16 cellular contexts compared by ENCODE assay signal in genomic region chr6:106735828-106736227, GRCh38.
"Had no signal": no experiment of that assay in that cellular context is flagged by ENCODE, and none has a peak within 500 bp of the region (broad histone marks: within the 10 kb centered on the region; RNA-seq: fewer than 3 reads in every experiment).

No MANE protein-coding gene starts in this region.

- H3K9me3 ChIP-seq: gastrocnemius medialis had no signal

- H3K36me3 ChIP-seq: brain microvascular endothelial cell, gastrocnemius medialis, left lung had no signal

- H3K4me3 ChIP-seq: gastrocnemius medialis, left lung had no signal

- H3K27ac Mint-ChIP-seq: activated CD4-positive, alpha-beta T cell treated with anti-CD3 and anti-CD28 coated beads, Interleukin-2, amount 10 ng/mL, durations not matched to agents 24 days and 14 days; activated CD8-positive, alpha-beta T cell treated with anti-CD3 and anti-CD28 coated beads for 36 hours; activated naive CD4-positive, alpha-beta T cell treated with anti-CD3 and anti-CD28 coated beads, Interleukin-2, amount 10 ng/mL, durations not matched to agents 7 days and 5 days; activated T-cell treated with anti-CD3 and anti-CD28 coated beads, Interleukin-2, amount 50 U/mL, for 24 hours; activated T-helper 2 cell treated with anti-CD3 and anti-CD28 coated beads, Interferon-gamma antibody, Interleukin-2, Interleukin-4, amounts not matched to agents 10 μg/mL and 5 μg/mL and 100 μg/mL, durations not matched to agents 14 hours and 24 hours and 36 hours had no signal

- H3K27ac ChIP-seq: brain microvascular endothelial cell, gastrocnemius medialis, left lung had no signal

- H3K9me3 Mint-ChIP-seq: activated CD4-positive, alpha-beta T cell treated with anti-CD3 and anti-CD28 coated beads, Interleukin-2, amount 10 ng/mL, durations not matched to agents 24 days and 14 days; activated naive CD4-positive, alpha-beta T cell treated with anti-CD3 and anti-CD28 coated beads, Interleukin-2, amount 10 ng/mL, durations not matched to agents 7 days and 5 days; activated T-cell treated with anti-CD3 and anti-CD28 coated beads, Interleukin-2, amount 50 U/mL, for 24 hours; activated T-helper 2 cell treated with anti-CD3 and anti-CD28 coated beads, Interferon-gamma antibody, Interleukin-2, Interleukin-4, amounts not matched to agents 10 μg/mL and 5 μg/mL and 100 μg/mL, durations not matched to agents 14 hours and 24 hours and 36 hours; neural crest cell had no signal

- H3K36me3 Mint-ChIP-seq: activated naive CD4-positive, alpha-beta T cell treated with anti-CD3 and anti-CD28 coated beads, Interleukin-2, amount 10 ng/mL, durations not matched to agents 7 days and 5 days had no signal

- H3K4me3 Mint-ChIP-seq: activated CD4-positive, alpha-beta T cell treated with anti-CD3 and anti-CD28 coated beads, Interleukin-2, amount 10 ng/mL, durations not matched to agents 24 days and 14 days; activated CD8-positive, alpha-beta T cell treated with anti-CD3 and anti-CD28 coated beads for 36 hours; activated naive CD4-positive, alpha-beta T cell treated with anti-CD3 and anti-CD28 coated beads, Interleukin-2, amount 10 ng/mL, durations not matched to agents 7 days and 5 days; activated T-cell treated with anti-CD3 and anti-CD28 coated beads, Interleukin-2, amount 50 U/mL, for 24 hours; neural crest cell had no signal

- ATAC-seq: activated CD8-positive, alpha-beta T cell treated with anti-CD3 and anti-CD28 coated beads for 36 hours; gastrocnemius medialis had no signal

- DNase-seq: activated CD4-positive, alpha-beta T cell treated with anti-CD3 and anti-CD28 coated beads, Interleukin-2, amount 10 ng/mL, durations not matched to agents 24 days and 14 days; activated CD4-positive, CD25-positive, alpha-beta regulatory T cell; activated CD8-positive, alpha-beta T cell treated with anti-CD3 and anti-CD28 coated beads for 36 hours; activated naive CD4-positive, alpha-beta T cell treated with anti-CD3 and anti-CD28 coated beads, Interleukin-2, amount 10 ng/mL, durations not matched to agents 7 days and 5 days; activated T-cell treated with anti-CD3 and anti-CD28 coated beads, Interleukin-2, amount 50 U/mL, for 24 hours; aorta; brain microvascular endothelial cell; cortex of kidney; gastrocnemius medialis; head of caudate nucleus; kidney; left lung; retina; stimulated activated naive CD4-positive, alpha-beta T cell had no signal

- H3K4me1 Mint-ChIP-seq: activated CD4-positive, alpha-beta T cell treated with anti-CD3 and anti-CD28 coated beads, Interleukin-2, amount 10 ng/mL, durations not matched to agents 24 days and 14 days; activated naive CD4-positive, alpha-beta T cell treated with anti-CD3 and anti-CD28 coated beads, Interleukin-2, amount 10 ng/mL, durations not matched to agents 7 days and 5 days; neural crest cell had no signal

- H3K4me1 ChIP-seq: left lung had no signal

- H3K27me3 ChIP-seq: brain microvascular endothelial cell, gastrocnemius medialis, left lung had no signal
